1 cellular context compared by ENCODE assay signal in genomic region chr1:59314776-59315528, GRCh38.
TF ChIP-seq lines count a peak whose summit lies in the region.

No MANE protein-coding gene starts in this region.

TF ChIP-seq in endothelial cell of umbilical vein, 7 proteins besides CTCF, POLR2A, EP300 and RAD21:
- TF ChIP-seq MAX (IDR thresholded peaks at IDR 0.05; ENCODE audit: insufficient read depth, insufficient read length) (no peak), GATA2 (IDR thresholded peaks at IDR 0.05; ENCODE audit: insufficient read depth, insufficient read length, low read depth, low read length) (peak; percentile 62), POLR2AphosphoS5 (IDR thresholded peaks at IDR 0.05; ENCODE audit: insufficient read depth, low read depth, low read length) (no peak), JUN (IDR thresholded peaks at IDR 0.05; ENCODE audit: borderline replicate concordance, insufficient read depth, insufficient read length, low read depth) (no peak), FOS (IDR thresholded peaks at IDR 0.05; ENCODE audit: borderline replicate concordance, insufficient read depth, low read length) (no peak), EZH2 (IDR thresholded peaks at IDR 0.05; ENCODE audit: borderline replicate concordance, low read depth, low read length, severe bottlenecking) (no peak)
